Comparison of ENCODE assay signal across 15 cellular contexts in the genomic region with DNA sequence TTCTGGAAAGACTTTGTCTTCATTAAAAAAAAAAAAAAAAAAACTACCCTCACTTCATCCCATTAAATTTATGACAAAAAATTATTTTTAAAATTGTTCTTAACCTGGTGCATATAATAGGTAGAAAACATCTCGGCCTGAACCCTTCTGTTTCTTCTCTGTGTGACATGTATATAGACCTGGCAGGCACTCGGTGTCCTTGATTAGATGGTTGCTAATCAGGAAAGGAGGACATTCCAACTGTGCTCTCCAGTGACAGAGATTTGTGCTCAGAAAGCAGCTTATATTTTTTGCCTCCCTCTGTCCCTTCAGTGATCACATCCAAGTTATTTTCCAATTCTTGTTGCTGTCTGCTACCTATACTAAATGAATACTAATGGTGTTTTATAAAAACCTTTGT.
A peak's percentile ranks its signal among the peaks of the same experiment; 100 is the strongest.
DNase-seq lines count a peak whose midpoint lies in the region; ATAC-seq, FAIRE-seq and TF ChIP-seq lines count a peak whose summit lies in the region.
"Had no signal": no experiment of that assay in that cellular context is flagged by ENCODE, and none has a peak within 500 bp of the region (broad histone marks: within the 10 kb centered on the region; RNA-seq: fewer than 3 reads in every experiment).

No MANE protein-coding gene starts in this region.

- no peak for TF ChIP-seq EP300 in ovary (IDR thresholded peaks at IDR 0.05)

- H3K4me1 ChIP-seq in heart left ventricle (peaks cover 0 to 4% (median 0%) of the 10 kb centered on the region in 12 donors), muscle layer of colon (ENCODE audit: insufficient read depth, low read length) (no peaks in the 10 kb centered on the region), uterus (no peaks in the 10 kb centered on the region), ovary (ENCODE audit: insufficient read depth) (no peaks in the 10 kb centered on the region)

- no peaks in the 10 kb centered on the region for H3K36me3 ChIP-seq in heart left ventricle
- no peaks in the 10 kb centered on the region for H3K36me3 ChIP-seq in muscle layer of colon (ENCODE audit: insufficient read depth, low read length)
- no peaks in the 10 kb centered on the region for H3K36me3 ChIP-seq in uterus
- no peaks in the 10 kb centered on the region for H3K36me3 ChIP-seq in ovary

- no peaks in the 10 kb centered on the region for H3K27me3 ChIP-seq in heart left ventricle
- H3K27me3 ChIP-seq in muscle layer of colon (ENCODE audit: control insufficient read depth in 1 of 2, insufficient read depth in 2 of 2, low read length in 2 of 2) = no peaks in the 10 kb centered on the region
- H3K27me3 ChIP-seq in uterus = no peaks in the 10 kb centered on the region
- H3K27me3 ChIP-seq in ovary = no peaks in the 10 kb centered on the region

- DNase-seq in heart left ventricle (peak in 2 of 5 donors; percentile 26 to 30), cardiac septum (ENCODE audit: low spot score) (no peak), uterus (peak in 1 of 2 donors; percentile 41), ovary (no peak)
- DNase-seq in activated CD4-positive, alpha-beta T cell treated with anti-CD3 and anti-CD28 coated beads, Interleukin-2, amount 50 U/mL, for 48 hours = no peak
- DNase-seq: Calu3; CD4-positive, alpha-beta T cell; DMS 273 treated with DMSO at 0.1 percent for 48 hours; GOT3; H9 had no signal

- ATAC-seq in heart left ventricle = peak; percentile 82 to 89 (median 84)
- ATAC-seq in HG03175 (IDR thresholded peaks at IDR 0.05; ENCODE audit: unreplicated experiment) = no peak
- ATAC-seq: GM12878 had no signal

- peak; percentile 36 for FAIRE-seq in colon (lab: Jason Lieb, UNC)
- FAIRE-seq: GM12878, GM18507 had no signal

- intact Hi-C loops in heart left ventricle (cut with DNase I) = no loop called here
- intact Hi-C loops in cardiac septum (cut with DNase I) = loop anchor here (5.0 kb wide), 1 partner anchor 384 kb away; no protein-coding TSS in a partner anchor
- intact Hi-C loops in uterus (cut with DNase I; ENCODE audit: low total_unique reads) = no loop called here
- intact Hi-C loops in ovary (cut with DNase I) = no loop called here

- H3K9ac ChIP-seq in muscle layer of colon (ENCODE audit: low read length) = no peak overlapping the region

- no peak for TF ChIP-seq POLR2A in heart left ventricle (IDR thresholded peaks at IDR 0.05)
- no peak for TF ChIP-seq POLR2A in uterus (IDR thresholded peaks at IDR 0.05)
- TF ChIP-seq POLR2A in ovary (IDR thresholded peaks at IDR 0.05) = no peak

- WGBS in heart left ventricle, 4 donors = 24 to 34% (median 31%) methylated on average over 2 of the region's 2 CpGs
- WGBS in ovary, 3 donors = 43 to 44% (median 43%) methylated on average over 2 of the region's 2 CpGs

- TF ChIP-seq CTCF in heart left ventricle (IDR thresholded peaks at IDR 0.05) (no peak), uterus (IDR thresholded peaks at IDR 0.05) (no peak), ovary (IDR thresholded peaks at IDR 0.05) (no peak)

- H3K4me3 ChIP-seq in heart left ventricle (no peak overlapping the region), muscle layer of colon (ENCODE audit: low read depth in 1 of 2, low read length in 2 of 2) (no peak overlapping the region), uterus (no peak overlapping the region), ovary (no peak overlapping the region)
- H3K4me3 ChIP-seq: GM12878 had no signal

- H3K27ac ChIP-seq in heart left ventricle (peak overlapping the region in 6 of 12 donors; percentile 29 to 73 (median 42)), muscle layer of colon (ENCODE audit: low read depth, low read length) (peak overlapping the region; percentile 14), uterus (peak overlapping the region; percentile 3 to 52), ovary (no peak overlapping the region)

- H3K9me3 ChIP-seq in heart left ventricle = no peaks in the 10 kb centered on the region
- H3K9me3 ChIP-seq in muscle layer of colon (ENCODE audit: low read length) = no peaks in the 10 kb centered on the region
- no peaks in the 10 kb centered on the region for H3K9me3 ChIP-seq in uterus
- no peaks in the 10 kb centered on the region for H3K9me3 ChIP-seq in ovary

Comparison
In these comparisons a context has a peak if more than half of its experiments do, and no peak if none do; other contexts are left out.
1. H3K27ac ChIP-seq: peak in muscle layer of colon (single experiment) and uterus (2 of 2); none in ovary (0 of 2).